ENCODE assay signal across 15 cellular contexts in genomic region chr5:62719061-62719730, GRCh38.
"Had no signal": no experiment of that assay in that cellular context is flagged by ENCODE, and none has a peak within 500 bp of the region (broad histone marks: within the 10 kb centered on the region; RNA-seq: fewer than 3 reads in every experiment).

No MANE protein-coding gene starts in this region.

- H3K4me3 ChIP-seq: dorsolateral prefrontal cortex, left ventricle myocardium inferior, thoracic aorta, upper lobe of left lung had no signal

- H3K4me1 Mint-ChIP-seq: activated B cell treated with CpG ODN at 0.5 μM for 24 hours; activated CD4-positive, alpha-beta memory T cell treated with anti-CD3 and anti-CD28 coated beads, Interleukin-2, amount 10 ng/mL, durations not matched to agents 7 days and 5 days; activated CD8-positive, alpha-beta memory T cell treated with anti-CD3 and anti-CD28 coated beads, Interleukin-2, amount 10 ng/mL, durations not matched to agents 7 days and 5 days had no signal

- H3K36me3 ChIP-seq: left ventricle myocardium inferior, thoracic aorta, upper lobe of left lung had no signal

- H3K4me1 ChIP-seq: left ventricle myocardium inferior, upper lobe of left lung had no signal

- H3K27ac Mint-ChIP-seq: activated B cell treated with CpG ODN at 0.5 μM for 24 hours; activated CD4-positive, alpha-beta memory T cell treated with anti-CD3 and anti-CD28 coated beads, Interleukin-2, amount 10 ng/mL, durations not matched to agents 7 days and 5 days; activated CD8-positive, alpha-beta memory T cell treated with anti-CD3 and anti-CD28 coated beads, Interleukin-2, amount 10 ng/mL, durations not matched to agents 7 days and 5 days; activated naive CD4-positive, alpha-beta T cell treated with anti-CD3 and anti-CD28 coated beads for 36 hours; activated T-helper 2 cell treated with anti-CD3 and anti-CD28 coated beads, Interferon-gamma antibody, Interleukin-2, Interleukin-4, amounts not matched to agents 10 μg/mL and 5 μg/mL and 100 μg/mL, durations not matched to agents 14 hours and 24 hours and 36 hours; stimulated activated naive B cell treated with anti-CD40 and anti-IgM and Interleukin-4, amounts not matched to agents 10 μg/mL and 1 μg/mL and 100 μg/mL, for 72 hours; T-helper 2 cell treated with Interferon-gamma antibody and Interleukin-4, amounts not matched to agents 5 μg/mL and 100 μg/mL, for 36 hours had no signal

- ATAC-seq: activated CD8-positive, alpha-beta memory T cell treated with anti-CD3 and anti-CD28 coated beads, Interleukin-2, amount 10 ng/mL, durations not matched to agents 7 days and 5 days had no signal

- H3K9me3 ChIP-seq: left ventricle myocardium inferior, thoracic aorta, upper lobe of left lung had no signal

- H3K9me3 Mint-ChIP-seq: activated B cell treated with CpG ODN at 0.5 μM for 24 hours; activated CD4-positive, alpha-beta memory T cell treated with anti-CD3 and anti-CD28 coated beads, Interleukin-2, amount 10 ng/mL, durations not matched to agents 7 days and 5 days; activated naive CD4-positive, alpha-beta T cell treated with anti-CD3 and anti-CD28 coated beads for 36 hours; activated T-helper 2 cell treated with anti-CD3 and anti-CD28 coated beads, Interferon-gamma antibody, Interleukin-2, Interleukin-4, amounts not matched to agents 10 μg/mL and 5 μg/mL and 100 μg/mL, durations not matched to agents 14 hours and 24 hours and 36 hours; stimulated activated naive B cell treated with anti-CD40 and anti-IgM and Interleukin-4, amounts not matched to agents 10 μg/mL and 1 μg/mL and 100 μg/mL, for 72 hours; T-helper 2 cell treated with Interferon-gamma antibody and Interleukin-4, amounts not matched to agents 5 μg/mL and 100 μg/mL, for 36 hours had no signal

- DNase-seq: activated B cell treated with CpG ODN at 0.5 μM for 24 hours; activated CD4-positive, alpha-beta T cell treated with anti-CD3 and anti-CD28 coated beads for 4 hours; activated CD8-positive, alpha-beta memory T cell treated with anti-CD3 and anti-CD28 coated beads, Interleukin-2, amount 10 ng/mL, durations not matched to agents 7 days and 5 days; caudate nucleus; dorsolateral prefrontal cortex; foreskin fibroblast; left ventricle myocardium inferior had no signal

- H3K27ac ChIP-seq: dorsolateral prefrontal cortex, left ventricle myocardium inferior, thoracic aorta, upper lobe of left lung had no signal

- H3K36me3 Mint-ChIP-seq: activated CD8-positive, alpha-beta memory T cell treated with anti-CD3 and anti-CD28 coated beads, Interleukin-2, amount 10 ng/mL, durations not matched to agents 7 days and 5 days; brain; stimulated activated naive B cell treated with anti-CD40 and anti-IgM and Interleukin-4, amounts not matched to agents 10 μg/mL and 1 μg/mL and 100 μg/mL, for 72 hours had no signal

- H3K4me3 Mint-ChIP-seq: activated B cell treated with CpG ODN at 0.5 μM for 24 hours; activated CD4-positive, alpha-beta memory T cell treated with anti-CD3 and anti-CD28 coated beads, Interleukin-2, amount 10 ng/mL, durations not matched to agents 7 days and 5 days; activated CD8-positive, alpha-beta memory T cell treated with anti-CD3 and anti-CD28 coated beads, Interleukin-2, amount 10 ng/mL, durations not matched to agents 7 days and 5 days; activated naive CD4-positive, alpha-beta T cell treated with anti-CD3 and anti-CD28 coated beads for 36 hours; brain; stimulated activated naive B cell treated with anti-CD40 and anti-IgM and Interleukin-4, amounts not matched to agents 10 μg/mL and 1 μg/mL and 100 μg/mL, for 72 hours; T-helper 2 cell treated with Interferon-gamma antibody and Interleukin-4, amounts not matched to agents 5 μg/mL and 100 μg/mL, for 36 hours had no signal

- H3K27me3 ChIP-seq: upper lobe of left lung had no signal
